15 cellular contexts compared by ENCODE assay signal in genomic region chr1:206570529-206570928, GRCh38. TPM values are rescaled to one million over a fixed set of nuclear protein-coding genes. Genes with fewer than 3 reads are reported as not detected.
DNase-seq lines count a peak whose midpoint lies in the region; ATAC-seq and TF ChIP-seq lines count a peak whose summit lies in the region.
"Had no signal": no experiment of that assay in that cellular context is flagged by ENCODE, and none has a peak within 500 bp of the region (broad histone marks: within the 10 kb centered on the region; RNA-seq: fewer than 3 reads in every experiment).

No MANE protein-coding gene starts in this region.

- TF ChIP-seq CTCF in epithelial cell of proximal tubule (conservative IDR thresholded peaks at IDR 0.05; ENCODE audit: low read depth, low read length), result no peak

- H3K4me3 ChIP-seq in epithelial cell of proximal tubule (ENCODE audit: low read depth, low read length), result no peak overlapping the region
- H3K4me3 ChIP-seq: left ventricle myocardium inferior, smooth muscle cell had no signal

- H3K36me3 Mint-ChIP-seq in activated naive CD4-positive, alpha-beta T cell treated with anti-CD3 and anti-CD28 coated beads, Interleukin-2, amount 50 U/mL, for 24 hours, result peaks cover 45% of the 10 kb centered on the region
- H3K36me3 Mint-ChIP-seq in activated CD8-positive, alpha-beta T cell treated with anti-CD3 and anti-CD28 coated beads, Interleukin-2, amount 10 ng/mL, durations not matched to agents 7 days and 5 days (ENCODE audit: low read depth), result peaks cover 91% of the 10 kb centered on the region
- H3K36me3 Mint-ChIP-seq in stimulated activated memory B cell treated with anti-CD40 and anti-IgM and Interleukin-4, amounts not matched to agents 10 μg/mL and 1 μg/mL and 100 μg/mL, for 72 hours, result peaks cover 70% of the 10 kb centered on the region

- no peaks in the 10 kb centered on the region for H3K27me3 Mint-ChIP-seq in activated naive CD4-positive, alpha-beta T cell treated with anti-CD3 and anti-CD28 coated beads, Interleukin-2, amount 50 U/mL, for 24 hours
- no peaks in the 10 kb centered on the region for H3K27me3 Mint-ChIP-seq in activated CD8-positive, alpha-beta T cell treated with anti-CD3 and anti-CD28 coated beads, Interleukin-2, amount 10 ng/mL, durations not matched to agents 7 days and 5 days (ENCODE audit: low read depth)
- no peaks in the 10 kb centered on the region for H3K27me3 Mint-ChIP-seq in stimulated activated memory B cell treated with anti-CD40 and anti-IgM and Interleukin-4, amounts not matched to agents 10 μg/mL and 1 μg/mL and 100 μg/mL, for 72 hours

- POLR2A ChIA-PET in activated CD8-positive, alpha-beta T cell treated with anti-CD3 and anti-CD28 coated beads, Interleukin-2, amount 10 ng/mL, durations not matched to agents 7 days and 5 days (lab: Charles Lee), result interaction anchor here (1.2 to 3.4 kb wide), 3 partner anchors 9 to 19 kb away, joined by 7 to 30 read pairs (median 7); no protein-coding TSS in a partner anchor

- ATAC-seq in activated CD8-positive, alpha-beta T cell treated with anti-CD3 and anti-CD28 coated beads, Interleukin-2, amount 10 ng/mL, durations not matched to agents 7 days and 5 days, result no peak
- no peak for ATAC-seq in stimulated activated memory B cell treated with anti-CD40 and anti-IgM and Interleukin-4, amounts not matched to agents 10 μg/mL and 1 μg/mL and 100 μg/mL, for 72 hours

- H3K27ac Mint-ChIP-seq in activated naive CD4-positive, alpha-beta T cell treated with anti-CD3 and anti-CD28 coated beads, Interleukin-2, amount 50 U/mL, for 24 hours, result peak overlapping the region; percentile 91
- peak overlapping the region; percentile 44 for H3K27ac Mint-ChIP-seq in activated CD8-positive, alpha-beta T cell treated with anti-CD3 and anti-CD28 coated beads, Interleukin-2, amount 10 ng/mL, durations not matched to agents 7 days and 5 days
- peak overlapping the region; percentile 83 for H3K27ac Mint-ChIP-seq in stimulated activated memory B cell treated with anti-CD40 and anti-IgM and Interleukin-4, amounts not matched to agents 10 μg/mL and 1 μg/mL and 100 μg/mL, for 72 hours
- H3K27ac Mint-ChIP-seq: progenitor cell of endocrine pancreas had no signal

- peaks cover 97% of the 10 kb centered on the region for H3K4me1 Mint-ChIP-seq in activated naive CD4-positive, alpha-beta T cell treated with anti-CD3 and anti-CD28 coated beads, Interleukin-2, amount 50 U/mL, for 24 hours
- peaks cover 100% of the 10 kb centered on the region for H3K4me1 Mint-ChIP-seq in activated CD8-positive, alpha-beta T cell treated with anti-CD3 and anti-CD28 coated beads, Interleukin-2, amount 10 ng/mL, durations not matched to agents 7 days and 5 days (ENCODE audit: low read depth)
- peaks cover 97% of the 10 kb centered on the region for H3K4me1 Mint-ChIP-seq in stimulated activated memory B cell treated with anti-CD40 and anti-IgM and Interleukin-4, amounts not matched to agents 10 μg/mL and 1 μg/mL and 100 μg/mL, for 72 hours

- no peaks in the 10 kb centered on the region for H3K9me3 Mint-ChIP-seq in activated naive CD4-positive, alpha-beta T cell treated with anti-CD3 and anti-CD28 coated beads, Interleukin-2, amount 50 U/mL, for 24 hours
- H3K9me3 Mint-ChIP-seq in activated CD8-positive, alpha-beta T cell treated with anti-CD3 and anti-CD28 coated beads, Interleukin-2, amount 10 ng/mL, durations not matched to agents 7 days and 5 days (ENCODE audit: insufficient read depth), result no peaks in the 10 kb centered on the region
- no peaks in the 10 kb centered on the region for H3K9me3 Mint-ChIP-seq in stimulated activated memory B cell treated with anti-CD40 and anti-IgM and Interleukin-4, amounts not matched to agents 10 μg/mL and 1 μg/mL and 100 μg/mL, for 72 hours

- no peak for DNase-seq in activated naive CD4-positive, alpha-beta T cell treated with anti-CD3 and anti-CD28 coated beads, Interleukin-2, amount 50 U/mL, for 16 hours
- no peak for DNase-seq in activated CD8-positive, alpha-beta T cell treated with anti-CD3 and anti-CD28 coated beads, Interleukin-2, amount 10 ng/mL, durations not matched to agents 7 days and 5 days
- DNase-seq in epithelial cell of proximal tubule (ENCODE audit: low read depth) (peak; percentile 40), middle frontal gyrus (ENCODE audit: extremely low spot score, low spot score) (no peak), NOMO-1 treated with DMSO at 0.1 percent for 48 hours (lab: John Stamatoyannopoulos, UW; ENCODE audit: unreplicated experiment) (no peak), GM19240 (ENCODE audit: insufficient read length, low spot score) (no peak)
- DNase-seq: left ventricle myocardium inferior; NCI-H1436; NCI-H82; stimulated activated CD4-positive, alpha-beta T cell treated with anti-CD3 and anti-CD28 coated beads, Interleukin-4, amount 100 ng/mL, for 4 hours; stimulated activated CD8-positive, alpha-beta memory T cell treated with anti-CD3 and anti-CD28 coated beads, Interleukin-4, amount 100 ng/mL, for 48 hours had no signal

- H3K4me3 Mint-ChIP-seq in activated naive CD4-positive, alpha-beta T cell treated with anti-CD3 and anti-CD28 coated beads, Interleukin-2, amount 50 U/mL, for 24 hours, result peak overlapping the region; percentile 66
- no peak overlapping the region for H3K4me3 Mint-ChIP-seq in activated CD8-positive, alpha-beta T cell treated with anti-CD3 and anti-CD28 coated beads, Interleukin-2, amount 10 ng/mL, durations not matched to agents 7 days and 5 days
- no peak overlapping the region for H3K4me3 Mint-ChIP-seq in stimulated activated memory B cell treated with anti-CD40 and anti-IgM and Interleukin-4, amounts not matched to agents 10 μg/mL and 1 μg/mL and 100 μg/mL, for 72 hours

- CTCF ChIA-PET in activated CD8-positive, alpha-beta T cell treated with anti-CD3 and anti-CD28 coated beads, Interleukin-2, amount 10 ng/mL, durations not matched to agents 7 days and 5 days (lab: Charles Lee), result interaction anchor here (1.3 to 23.3 kb wide), 3 partner anchors 10 to 25 kb away, joined by 3 to 728 read pairs (median 49); no protein-coding TSS in a partner anchor

RNA-seq across cellular contexts. Expression of gene EIF2D, which starts 41.7 kb away (rescaled TPM):
- total RNA-seq in activated CD8-positive, alpha-beta T cell treated with anti-CD3 and anti-CD28 coated beads, Interleukin-2, amount 10 ng/mL, durations not matched to agents 7 days and 5 days, result 10 to 100 TPM; 41.6 to 45.1 TPM
- 45.6 and 53.2 TPM in 2 replicates for total RNA-seq in epithelial cell of proximal tubule
